In the genomic region with DNA sequence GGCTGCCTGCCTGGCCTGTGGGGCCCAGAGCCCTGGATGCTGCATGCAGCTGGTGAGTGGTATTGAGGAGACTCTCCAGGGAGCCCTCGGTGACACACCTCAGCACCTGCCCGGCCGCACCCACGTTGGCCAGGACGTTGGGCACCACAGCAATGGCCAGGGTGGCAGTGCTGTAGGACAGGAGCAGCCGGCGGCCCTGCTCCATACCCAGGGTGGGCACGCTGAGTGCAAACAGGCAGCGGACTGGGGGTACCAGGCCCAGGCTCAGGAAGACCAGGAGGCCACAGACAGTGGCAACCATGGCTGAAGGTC, we compare ENCODE assay signal across 20 cellular contexts. TPM values are rescaled to one million over a fixed set of nuclear protein-coding genes. Genes with fewer than 3 reads are reported as not detected.
DNase-seq lines count a peak whose midpoint lies in the region; FAIRE-seq and TF ChIP-seq lines count a peak whose summit lies in the region.
"Had no signal": no experiment of that assay in that cellular context is flagged by ENCODE, and none has a peak within 500 bp of the region (broad histone marks: within the 10 kb centered on the region; RNA-seq: fewer than 3 reads in every experiment).

No MANE protein-coding gene starts in this region.

- peak overlapping the region; percentile 72 for H2AFZ ChIP-seq in MM.1S (ENCODE audit: low read length)
- no peak overlapping the region for H2AFZ ChIP-seq in H1 (ENCODE audit: low read length)

- no peaks in the 10 kb centered on the region for H3K9me3 ChIP-seq in BLaER1 treated with 17β-estradiol and CSF1 and Interleukin-3, amounts not matched to agents 10 nM and 100 nM (replicated peaks in 1 of 11)
- H3K9me3 ChIP-seq in MM.1S (replicated peaks; ENCODE audit: insufficient read depth, low read length), result no peaks in the 10 kb centered on the region
- no peaks in the 10 kb centered on the region for H3K9me3 ChIP-seq in H1 (ENCODE audit: insufficient read depth in 2 of 2, low read depth in 1 of 2, low read length in 1 of 2)
- H3K9me3 ChIP-seq: A549, BE2C had no signal

- WGBS in H1 (ENCODE audit: extremely low coverage in 1 of 2, insufficient coverage in 1 of 2, insufficient read length in 1 of 2, insufficient replicate concordance in 2 of 2, low coverage in 1 of 2, low lambda C conversion rate in 2 of 2, missing lambda C conversion rate in 1 of 2), 2 experiments, result 95% methylated on average over 9 of the region's 9 CpGs; no CpG with 5 or more reads in 1 of the 2 experiments

- H3K27me3 Mint-ChIP-seq in activated CD4-positive, alpha-beta T cell treated with anti-CD3 and anti-CD28 coated beads, Interleukin-2, amount 10 ng/mL, durations not matched to agents 7 days and 5 days, result peaks cover 7% of the 10 kb centered on the region

- H3K4me3 Mint-ChIP-seq in activated CD4-positive, alpha-beta T cell treated with anti-CD3 and anti-CD28 coated beads, Interleukin-2, amount 10 ng/mL, durations not matched to agents 7 days and 5 days, result no peak overlapping the region
- H3K4me3 Mint-ChIP-seq: CD4-positive, alpha-beta T cell had no signal

- POLR2A ChIA-PET in activated CD4-positive, alpha-beta T cell treated with anti-CD3 and anti-CD28 coated beads, Interleukin-2, amount 10 ng/mL, durations not matched to agents 7 days and 5 days (lab: Charles Lee), result no interaction called here
- POLR2A ChIA-PET in H1 (lab: Charles Lee; ENCODE audit: partially characterized antibody), result interaction anchor here (1.2 to 1.3 kb wide), 2 partner anchors 9 to 104 kb away, joined by 3 read pairs; no protein-coding TSS in a partner anchor

- H3K4ac ChIP-seq in H1 (replicated peaks; ENCODE audit: insufficient read length, low read depth, low read length), result no peak overlapping the region

- peak overlapping the region; percentile 6 for H4K91ac ChIP-seq in H1 (replicated peaks; ENCODE audit: insufficient read length, low read length)

- TF ChIP-seq CTCF in MM.1S (IDR thresholded peaks at IDR 0.05; ENCODE audit: low read length) (no peak), H1 (IDR thresholded peaks at IDR 0.05; ENCODE audit: control extremely low read depth in 1 of 3, insufficient read depth in 1 of 3, low read depth in 1 of 3, low read length in 3 of 3) (no peak)

- H3F3A ChIP-seq in MM.1S (ENCODE audit: insufficient read depth, low read length), result peaks cover 27% of the 10 kb centered on the region

- H3K27ac Mint-ChIP-seq in activated CD4-positive, alpha-beta T cell treated with anti-CD3 and anti-CD28 coated beads, Interleukin-2, amount 10 ng/mL, durations not matched to agents 7 days and 5 days, result peak overlapping the region; percentile 39
- H3K27ac Mint-ChIP-seq: CD4-positive, alpha-beta T cell had no signal

- H3K23me2 ChIP-seq in H1 (ENCODE audit: low read depth, low read length), result no peaks in the 10 kb centered on the region

- no peak overlapping the region for H2AK5ac ChIP-seq in H1 (ENCODE audit: low read depth, low read length)

- H3K9ac ChIP-seq in BLaER1 treated with 17β-estradiol and CSF1 and Interleukin-3, amounts not matched to agents 10 nM and 100 nM, result peak overlapping the region; percentile 22 to 85 (median 79); a peak in 21 of 22 replicates
- H3K9ac ChIP-seq in MM.1S (ENCODE audit: low read length), result peak overlapping the region; percentile 63
- no peak overlapping the region for H3K9ac ChIP-seq in H1 (replicated peaks in 1 of 4; ENCODE audit: extremely low read depth in 1 of 4, low read depth in 3 of 4, low read length in 3 of 4)

- H3K9me2 ChIP-seq in MM.1S (replicated peaks; ENCODE audit: insufficient read depth, low read length), result no peaks in the 10 kb centered on the region

- no peak overlapping the region for H3K14ac ChIP-seq in H1 (ENCODE audit: insufficient read length)

- H2BK120ac ChIP-seq in H1 (replicated peaks; ENCODE audit: low read depth, low read length), result no peak overlapping the region

- no peak overlapping the region for H3K23ac ChIP-seq in H1 (ENCODE audit: insufficient read length)

- peak overlapping the region; percentile 12 to 99 (median 94); a peak in 21 of 22 replicates for H3K27ac ChIP-seq in BLaER1 treated with 17β-estradiol and CSF1 and Interleukin-3, amounts not matched to agents 10 nM and 100 nM
- peak overlapping the region; percentile 94 for H3K27ac ChIP-seq in MM.1S (ENCODE audit: low read length)
- no peak overlapping the region for H3K27ac ChIP-seq in H1 (ENCODE audit: low read depth, low read length)
- H3K27ac ChIP-seq: A549 had no signal

- H3K27me3 ChIP-seq in BLaER1 treated with 17β-estradiol and CSF1 and Interleukin-3, amounts not matched to agents 10 nM and 100 nM, result peaks cover 8 to 40% (median 17%) of the 10 kb centered on the region in 11 experiments; a peak in 18 of 22 replicates
- H3K27me3 ChIP-seq in MM.1S (replicated peaks; ENCODE audit: insufficient read depth, low read length) (no peaks in the 10 kb centered on the region), H1 (replicated peaks in 1 of 4; ENCODE audit: control insufficient read depth in 3 of 4, extremely low read depth in 1 of 4, insufficient read depth in 3 of 4, low read length in 3 of 4) (no peaks in the 10 kb centered on the region; a peak in 2 of 7 replicates)

- no peak overlapping the region for H2BK15ac ChIP-seq in H1 (ENCODE audit: low read length)

- H2BK5ac ChIP-seq in H1 (ENCODE audit: low read depth, low read length), result no peak overlapping the region

- no peak overlapping the region for H2BK12ac ChIP-seq in H1 (ENCODE audit: low read depth, low read length)

- H3K36me3 ChIP-seq in BLaER1 treated with 17β-estradiol and CSF1 and Interleukin-3, amounts not matched to agents 10 nM and 100 nM, result no peaks in the 10 kb centered on the region
- H3K36me3 ChIP-seq in MM.1S (replicated peaks; ENCODE audit: insufficient read depth, low read length) (no peaks in the 10 kb centered on the region), H1 (ENCODE audit: control insufficient read depth in 2 of 4, insufficient read depth in 4 of 4, low read length in 3 of 4) (no peaks in the 10 kb centered on the region)
- H3K36me3 ChIP-seq: BE2C had no signal

- no peaks in the 10 kb centered on the region for H3K36me3 Mint-ChIP-seq in activated CD4-positive, alpha-beta T cell treated with anti-CD3 and anti-CD28 coated beads, Interleukin-2, amount 10 ng/mL, durations not matched to agents 7 days and 5 days (ENCODE audit: low read depth)

- peak overlapping the region; percentile 91 to 98 (median 94) for H3K4me2 ChIP-seq in BLaER1 treated with 17β-estradiol and CSF1 and Interleukin-3, amounts not matched to agents 10 nM and 100 nM
- peak overlapping the region; percentile 73; the same call in 1 of the 2 replicates for H3K4me2 ChIP-seq in MM.1S (ENCODE audit: low read depth, low read length)
- H3K4me2 ChIP-seq in H1 (ENCODE audit: insufficient read depth in 1 of 2, low read depth in 2 of 2, low read length in 2 of 2), result no peak overlapping the region
- H3K4me2 ChIP-seq: A549 had no signal

- TF ChIP-seq EP300 in H1 (IDR thresholded peaks at IDR 0.05; ENCODE audit: borderline replicate concordance in 1 of 2, low read depth in 2 of 2, low read length in 2 of 2), result no peak

- peaks cover 14% of the 10 kb centered on the region for H3K4me1 Mint-ChIP-seq in activated CD4-positive, alpha-beta T cell treated with anti-CD3 and anti-CD28 coated beads, Interleukin-2, amount 10 ng/mL, durations not matched to agents 7 days and 5 days

- H4K20me1 ChIP-seq in BLaER1 treated with 17β-estradiol and CSF1 and Interleukin-3, amounts not matched to agents 10 nM and 100 nM, result peaks cover 0 to 14% (median 0%) of the 10 kb centered on the region in 11 experiments; a peak in 2 of 22 replicates
- H4K20me1 ChIP-seq in MM.1S (ENCODE audit: insufficient read depth, low read length) (no peaks in the 10 kb centered on the region), H1 (replicated peaks in 1 of 2; ENCODE audit: control insufficient read depth in 1 of 2, insufficient read depth in 2 of 2, low read length in 2 of 2) (no peaks in the 10 kb centered on the region)

- H3K79me2 ChIP-seq in MM.1S (ENCODE audit: low read length) (no peaks in the 10 kb centered on the region), H1 (ENCODE audit: control insufficient read depth in 1 of 2, insufficient read depth in 2 of 2, low read length in 2 of 2) (no peaks in the 10 kb centered on the region)

- CTCF ChIA-PET in activated CD4-positive, alpha-beta T cell treated with anti-CD3 and anti-CD28 coated beads, Interleukin-2, amount 10 ng/mL, durations not matched to agents 7 days and 5 days (lab: Charles Lee), result interaction anchor here (1.2 to 1.5 kb wide), 4 partner anchors 9 to 142 kb away, joined by 3 to 6 read pairs (median 3); no protein-coding TSS in a partner anchor
- CTCF ChIA-PET in H1 (lab: Charles Lee; ENCODE audit: partially characterized antibody), result interaction anchor here (1.2 to 3.0 kb wide), 6 partner anchors 8 to 135 kb away, joined by 3 to 22 read pairs (median 4); no protein-coding TSS in a partner anchor

- no peaks in the 10 kb centered on the region for H3K9me3 Mint-ChIP-seq in activated CD4-positive, alpha-beta T cell treated with anti-CD3 and anti-CD28 coated beads, Interleukin-2, amount 10 ng/mL, durations not matched to agents 7 days and 5 days
- H3K9me3 Mint-ChIP-seq: CD4-positive, alpha-beta T cell had no signal

- H4K8ac ChIP-seq in H1 (ENCODE audit: extremely low read depth, insufficient read depth, low read length), result no peak overlapping the region

- no peak overlapping the region for H3K18ac ChIP-seq in H1 (ENCODE audit: extremely low read depth, low read length)

- H3K56ac ChIP-seq in H1 (replicated peaks; ENCODE audit: insufficient read length, low read depth, low read length), result no peak overlapping the region

- H4K5ac ChIP-seq in H1 (ENCODE audit: insufficient read length, low read depth, low read length), result no peak overlapping the region

- no peak for TF ChIP-seq RAD21 in H1 (IDR thresholded peaks at IDR 0.05 in 1 of 2, conservative IDR thresholded peaks at IDR 0.05 in 1 of 2; ENCODE audit: low read depth in 2 of 2, low read length in 2 of 2)

- no peak for DNase-seq in activated CD4-positive, alpha-beta T cell treated with anti-CD3 and anti-CD28 coated beads, Interleukin-2, amount 10 ng/mL, durations not matched to agents 7 days and 5 days
- DNase-seq in activated CD4-positive, alpha-beta T cell treated with anti-CD3 and anti-CD28 coated beads for 1 hour, result no peak
- no peak for DNase-seq in MM.1S
- DNase-seq in H1 (ENCODE audit: low read depth in 1 of 2, low spot score in 2 of 2), result no peak
- DNase-seq in GDM1 (lab: John Stamatoyannopoulos, UW), result no peak
- DNase-seq in SIG-M5 treated with dmso at 0.1 percent for 504 hours (lab: John Stamatoyannopoulos, UW; ENCODE audit: unreplicated experiment), result no peak
- DNase-seq: CD4-positive, alpha-beta T cell; COR-L47; DMS79; NCI-H1092 treated with DMSO at 0.1 percent for 48 hours; NCI-H1436 treated with DMSO at 0.1 percent for 48 hours; NCI-H226; NCI-H510A treated with DMSO at 0.1 percent for 48 hours; NCI-H748 treated with DMSO at 0.1 percent for 48 hours; SIG-M5 had no signal

- H3K79me1 ChIP-seq in H1 (ENCODE audit: low read depth, low read length), result no peaks in the 10 kb centered on the region

- H3K4me3 ChIP-seq in BLaER1 treated with 17β-estradiol and CSF1 and Interleukin-3, amounts not matched to agents 10 nM and 100 nM, result peak overlapping the region in 7 of 10 experiments; percentile 14 to 50 (median 29); a peak in 8 of 20 replicates
- no peak overlapping the region; the same call in 1 of the 2 replicates for H3K4me3 ChIP-seq in MM.1S (ENCODE audit: low read length)
- H3K4me3 ChIP-seq in H1 (ENCODE audit: extremely low read depth in 1 of 4, insufficient read depth in 2 of 4, low read depth in 3 of 4, low read length in 4 of 4), result no peak overlapping the region
- H3K4me3 ChIP-seq: A549, K562 had no signal

- FAIRE-seq in H1 (lab: Jason Lieb, UNC), result no peak
- FAIRE-seq: A549 had no signal

- TF ChIP-seq POLR2A in H1 (IDR thresholded peaks at IDR 0.05; ENCODE audit: control extremely low read depth in 1 of 2, low read depth in 2 of 2, low read length in 2 of 2), result no peak

- no peak overlapping the region for H2BK20ac ChIP-seq in H1 (ENCODE audit: low read length)

- peaks cover 40 to 94% (median 84%) of the 10 kb centered on the region in 10 experiments for H3K4me1 ChIP-seq in BLaER1 treated with 17β-estradiol and CSF1 and Interleukin-3, amounts not matched to agents 10 nM and 100 nM
- H3K4me1 ChIP-seq in MM.1S (ENCODE audit: low read length), result peaks cover 67% of the 10 kb centered on the region
- peaks cover 0 to 6% (median 1%) of the 10 kb centered on the region in 4 experiments; a peak in 4 of 7 replicates for H3K4me1 ChIP-seq in H1 (replicated peaks in 1 of 4; ENCODE audit: control insufficient read depth in 3 of 4, insufficient read depth in 4 of 4, low read length in 3 of 4)
- H3K4me1 ChIP-seq: A549, BE2C had no signal

RNA-seq across cellular contexts. Expression of a gene that starts 4.7 kb away (rescaled TPM):
- not detected for total RNA-seq in activated CD4-positive, alpha-beta T cell treated with anti-CD3 and anti-CD28 coated beads, Interleukin-2, amount 10 ng/mL, durations not matched to agents 7 days and 5 days
- 0.13 and 0.25 TPM in 2 replicates for total RNA-seq in H1 (2021; fragmentation: NEBNext Ultra II Directional; extraction: Animal tissue kit (Norgen Biotek cat#: 25700))
- polyA plus RNA-seq in H1 (2011; rRNA removed), result 0.09 and 0.14 TPM in 2 replicates
- polyA plus RNA-seq in H1 (2011; cell fraction: cytosol; rRNA removed), result 0.12 TPM
- not detected for polyA plus RNA-seq in H1 (2011; cell fraction: nucleus; rRNA removed)
- polyA plus RNA-seq in H1 (2012, experiment 1 of 2), result 0.08 to 0.10 TPM (median 0.08 TPM) in 3 of 4 replicates, not detected in the other
- polyA plus RNA-seq in H1 (2012, experiment 2 of 2), result 0.10 TPM
- polyA plus RNA-seq in H1 (2013, experiment 1 of 2), result 0.18 TPM
- polyA plus RNA-seq in H1 (2013, experiment 2 of 2), result 0.18 TPM
- polyA minus RNA-seq in H1 (2011; rRNA and poly(A)+ RNA removed), result not detected in 2 replicates
- not detected for polyA minus RNA-seq in H1 (2011; cell fraction: cytosol; rRNA and poly(A)+ RNA removed)
- polyA minus RNA-seq in H1 (2011; cell fraction: nucleus; rRNA and poly(A)+ RNA removed), result 0.60 TPM
- total RNA-seq: CD4-positive, alpha-beta T cell; H7; K562 had no signal
- polyA plus RNA-seq: A549, K562 had no signal

RNA-seq across cellular contexts. Expression of a gene that starts 32.4 kb away (rescaled TPM):
- total RNA-seq in activated CD4-positive, alpha-beta T cell treated with anti-CD3 and anti-CD28 coated beads, Interleukin-2, amount 10 ng/mL, durations not matched to agents 7 days and 5 days, result under 1 TPM; 0.50 to 0.71 TPM
- total RNA-seq in H1 (2021; fragmentation: NEBNext Ultra II Directional; extraction: Animal tissue kit (Norgen Biotek cat#: 25700)), result 15.9 and 17.8 TPM in 2 replicates
- polyA plus RNA-seq in H1 (2011; rRNA removed), result 6.2 and 8.8 TPM in 2 replicates
- 14.9 TPM for polyA plus RNA-seq in H1 (2011; cell fraction: cytosol; rRNA removed)
- 13.5 TPM for polyA plus RNA-seq in H1 (2011; cell fraction: nucleus; rRNA removed)
- polyA plus RNA-seq in H1 (2012, experiment 1 of 2), result 9.4 to 16.9 TPM (median 10.3 TPM) in 4 replicates
- polyA plus RNA-seq in H1 (2012, experiment 2 of 2), result 0.54 TPM
- polyA plus RNA-seq in H1 (2013, experiment 1 of 2), result 11.5 TPM
- 10.4 TPM for polyA plus RNA-seq in H1 (2013, experiment 2 of 2)
- polyA minus RNA-seq in H1 (2011; rRNA and poly(A)+ RNA removed), result 16.8 and 19.3 TPM in 2 replicates
- 10.0 TPM for polyA minus RNA-seq in H1 (2011; cell fraction: cytosol; rRNA and poly(A)+ RNA removed)
- 35.9 TPM for polyA minus RNA-seq in H1 (2011; cell fraction: nucleus; rRNA and poly(A)+ RNA removed)
- polyA plus RNA-seq: A549 had no signal

Comparison
In these comparisons a context has a peak if more than half of its experiments do, and no peak if none do; other contexts are left out.
1. H3K4me2 ChIP-seq: peak in BLaER1 treated with 17β-estradiol and CSF1 and Interleukin-3, amounts not matched to agents 10 nM and 100 nM (11 of 11) and MM.1S (single experiment); none in H1 (0 of 2).
2. H3K4me3 ChIP-seq: peak in BLaER1 treated with 17β-estradiol and CSF1 and Interleukin-3, amounts not matched to agents 10 nM and 100 nM (7 of 10); none in MM.1S (single experiment) and H1 (0 of 4).
3. H3K9ac ChIP-seq: peak in BLaER1 treated with 17β-estradiol and CSF1 and Interleukin-3, amounts not matched to agents 10 nM and 100 nM (11 of 11) and MM.1S (single experiment); none in H1 (0 of 4).